Comparison of ENCODE assay signal across 9 cellular contexts in genomic region chr9:33472171-33472920, GRCh38. TPM values are rescaled to one million over a fixed set of nuclear protein-coding genes. Genes with fewer than 3 reads are reported as not detected.
DNase-seq lines count a peak whose midpoint lies in the region; ATAC-seq, FAIRE-seq and TF ChIP-seq lines count a peak whose summit lies in the region.
"Had no signal": no experiment of that assay in that cellular context is flagged by ENCODE, and none has a peak within 500 bp of the region (broad histone marks: within the 10 kb centered on the region; RNA-seq: fewer than 3 reads in every experiment).

No MANE protein-coding gene starts in this region.

- H3K9ac ChIP-seq in astrocyte (ENCODE audit: low read length), result peak overlapping the region; percentile 89

- peaks cover 33% of the 10 kb centered on the region for H3K36me3 ChIP-seq in astrocyte (ENCODE audit: insufficient read depth, low read length)

- H3K27ac ChIP-seq in astrocyte (ENCODE audit: low read depth, low read length), result no peak overlapping the region

- DNase-seq in stimulated activated naive CD8-positive, alpha-beta T cell treated with anti-CD3 and anti-CD28 coated beads, Interleukin-15, Interleukin-2, amounts not matched to agents 100 U/mL and 50 U/mL, for 24 hours, result no peak
- DNase-seq in astrocyte (ENCODE audit: low read depth) (no peak), memory B cell (ENCODE audit: low spot score in 2 of 2) (no peak), DMS114 treated with DMSO at 0.1 percent for 48 hours (lab: John Stamatoyannopoulos, UW; ENCODE audit: unreplicated experiment) (no peak), cerebellar cortex (ENCODE audit: low spot score) (no peak), NCI-H446 (lab: John Stamatoyannopoulos, UW) (no peak)

- peaks cover 44% of the 10 kb centered on the region for H3K79me2 ChIP-seq in astrocyte (ENCODE audit: insufficient read depth, low read length)

- H3K9me3 ChIP-seq in astrocyte (ENCODE audit: insufficient read depth, low read depth, low read length), result no peaks in the 10 kb centered on the region
- H3K9me3 ChIP-seq: tibial nerve had no signal

- no peaks in the 10 kb centered on the region for H3K27me3 ChIP-seq in astrocyte (ENCODE audit: insufficient read depth, low read length)
- H3K27me3 ChIP-seq: tibial nerve had no signal

- peak overlapping the region; percentile 63 for H3K27ac Mint-ChIP-seq in stimulated activated naive CD8-positive, alpha-beta T cell treated with anti-CD3 and anti-CD28 coated beads, Interleukin-15, Interleukin-2, amounts not matched to agents 100 ng/mL and 50 ng/mL, for 24 hours
- H3K27ac Mint-ChIP-seq in astrocyte (ENCODE audit: unreplicated experiment) (peak overlapping the region; percentile 41), memory B cell (no peak overlapping the region)

- no peaks in the 10 kb centered on the region for H3K9me3 Mint-ChIP-seq in stimulated activated naive CD8-positive, alpha-beta T cell treated with anti-CD3 and anti-CD28 coated beads, Interleukin-15, Interleukin-2, amounts not matched to agents 100 ng/mL and 50 ng/mL, for 24 hours
- H3K9me3 Mint-ChIP-seq in astrocyte (ENCODE audit: unreplicated experiment) (no peaks in the 10 kb centered on the region), memory B cell (no peaks in the 10 kb centered on the region)

- H4K20me1 ChIP-seq in astrocyte (ENCODE audit: insufficient read depth, low read length), result peaks cover 33% of the 10 kb centered on the region

- peaks cover 24% of the 10 kb centered on the region for H3K4me1 ChIP-seq in astrocyte (ENCODE audit: insufficient read depth, low read length)

- H3K4me3 ChIP-seq in astrocyte (ENCODE audit: insufficient read depth, low read depth, low read length), result peak overlapping the region; percentile 97

- peaks cover 47% of the 10 kb centered on the region for H3K36me3 Mint-ChIP-seq in stimulated activated naive CD8-positive, alpha-beta T cell treated with anti-CD3 and anti-CD28 coated beads, Interleukin-15, Interleukin-2, amounts not matched to agents 100 ng/mL and 50 ng/mL, for 24 hours (ENCODE audit: low read depth)
- H3K36me3 Mint-ChIP-seq in astrocyte (ENCODE audit: low read depth, unreplicated experiment), result peaks cover 17% of the 10 kb centered on the region
- peaks cover 13% of the 10 kb centered on the region for H3K36me3 Mint-ChIP-seq in memory B cell

- H3K4me3 Mint-ChIP-seq in stimulated activated naive CD8-positive, alpha-beta T cell treated with anti-CD3 and anti-CD28 coated beads, Interleukin-15, Interleukin-2, amounts not matched to agents 100 ng/mL and 50 ng/mL, for 24 hours, result peak overlapping the region; percentile 89
- H3K4me3 Mint-ChIP-seq in astrocyte (ENCODE audit: unreplicated experiment) (peak overlapping the region; percentile 100), memory B cell (peak overlapping the region; percentile 67)

- no peak for FAIRE-seq in astrocyte (lab: Jason Lieb, UNC)

- peaks cover 27% of the 10 kb centered on the region for H3K4me1 Mint-ChIP-seq in stimulated activated naive CD8-positive, alpha-beta T cell treated with anti-CD3 and anti-CD28 coated beads, Interleukin-15, Interleukin-2, amounts not matched to agents 100 ng/mL and 50 ng/mL, for 24 hours (ENCODE audit: low read depth)
- H3K4me1 Mint-ChIP-seq in astrocyte (ENCODE audit: low read depth, unreplicated experiment) (peaks cover 11% of the 10 kb centered on the region), memory B cell (peaks cover 4% of the 10 kb centered on the region)

- no peaks in the 10 kb centered on the region for H3K27me3 Mint-ChIP-seq in stimulated activated naive CD8-positive, alpha-beta T cell treated with anti-CD3 and anti-CD28 coated beads, Interleukin-15, Interleukin-2, amounts not matched to agents 100 ng/mL and 50 ng/mL, for 24 hours
- H3K27me3 Mint-ChIP-seq in astrocyte (ENCODE audit: low read depth, unreplicated experiment) (no peaks in the 10 kb centered on the region), memory B cell (no peaks in the 10 kb centered on the region)

- TF ChIP-seq CTCF in astrocyte (IDR thresholded peaks at IDR 0.05; ENCODE audit: insufficient read depth, low read depth, low read length), result no peak

- peak overlapping the region; percentile 98 for H3K4me2 ChIP-seq in astrocyte (ENCODE audit: low read length)

- no peak for ATAC-seq in stimulated activated naive CD8-positive, alpha-beta T cell treated with anti-CD3 and anti-CD28 coated beads, Interleukin-15, Interleukin-2, amounts not matched to agents 100 U/mL and 50 U/mL, for 24 hours
- ATAC-seq in memory B cell (ENCODE audit: low read depth) (no peak), HG02642 (IDR thresholded peaks at IDR 0.05; ENCODE audit: poor library complexity, unreplicated experiment) (no peak)

- H2AFZ ChIP-seq in astrocyte (ENCODE audit: low read depth, low read length), result no peak overlapping the region

RNA-seq across cellular contexts. Expression of gene NOL6, which starts 1.4 kb away (rescaled TPM):
- total RNA-seq in astrocyte, result 57.2 and 60.1 TPM in 2 replicates

RNA-seq across cellular contexts. Expression of gene AQP3, which starts 25.0 kb away (rescaled TPM):
- total RNA-seq in astrocyte, result 3.2 and 4.6 TPM in 2 replicates

RNA-seq across cellular contexts. Expression of gene ANKRD18B, which starts 51.7 kb away (rescaled TPM):
- 5.5 and 6.3 TPM in 2 replicates for total RNA-seq in astrocyte
- total RNA-seq: tibial nerve had no signal
